Comparison of ENCODE assay signal across 8 cellular contexts in the genomic region with DNA sequence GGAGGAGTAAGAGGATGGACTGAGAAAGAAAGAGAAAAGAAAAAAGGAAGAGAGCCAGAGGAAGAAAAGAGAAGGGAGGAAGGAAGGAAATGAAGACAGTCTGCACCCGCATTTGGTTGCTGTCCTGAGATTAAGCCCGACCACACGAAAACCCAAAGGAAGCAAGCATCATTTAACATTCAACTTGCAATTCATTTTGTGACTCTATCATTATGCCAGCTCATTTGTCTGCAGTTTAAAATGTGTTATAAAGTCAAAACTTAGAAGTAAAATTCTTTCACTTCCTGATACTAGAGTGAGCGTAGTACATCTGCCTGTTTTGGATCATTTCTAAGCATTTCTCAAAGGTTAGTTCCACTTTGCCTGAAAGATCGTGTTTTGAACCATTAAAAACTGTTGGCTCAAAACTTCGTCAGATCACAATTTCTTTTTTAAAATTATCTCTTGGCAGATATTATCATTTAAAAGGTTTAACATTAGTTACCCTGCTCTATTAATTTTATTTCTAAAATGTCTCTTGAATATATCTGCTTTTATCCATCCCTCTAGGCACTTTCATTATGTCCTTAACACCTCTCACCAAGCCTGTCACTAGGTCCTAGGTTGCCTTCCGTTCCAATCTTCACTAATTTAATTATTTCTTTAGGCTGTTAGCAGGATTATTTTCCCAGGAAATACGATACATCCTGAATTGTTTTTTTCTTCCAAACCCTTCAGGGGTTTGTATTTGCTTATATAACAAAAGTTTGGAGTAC.
DNase-seq lines count a peak whose midpoint lies in the region; ATAC-seq lines count a peak whose summit lies in the region.

No MANE protein-coding gene starts in this region.

- peak; percentile 6 for DNase-seq in stimulated activated CD4-positive, alpha-beta T cell treated with anti-CD3 and anti-CD28 coated beads, Interleukin-1b, Interleukin-23, amount 100 ng/mL, for 48 hours
- no peak for DNase-seq in stimulated activated CD4-positive, alpha-beta T cell treated with anti-CD3 and anti-CD28 coated beads, Interleukin-2, amount 100 ng/mL, for 24 hours
- DNase-seq in T-helper 17 cell (no peak), NCI-H1930 (lab: John Stamatoyannopoulos, UW) (no peak), NCI-H1436 treated with DMSO at 0.1 percent for 48 hours (lab: John Stamatoyannopoulos, UW) (no peak), NCI-H2107 treated with DMSO at 0.1 percent for 48 hours (lab: John Stamatoyannopoulos, UW; ENCODE audit: unreplicated experiment) (no peak)

- H3K36me3 Mint-ChIP-seq in T-helper 17 cell (ENCODE audit: low read depth) = no peaks in the 10 kb centered on the region
- H3K36me3 Mint-ChIP-seq in stimulated activated memory B cell treated with anti-CD40 and anti-IgM and Interleukin-4, amounts not matched to agents 10 μg/mL and 1 μg/mL and 100 μg/mL, for 72 hours = no peaks in the 10 kb centered on the region

- no peaks in the 10 kb centered on the region for H3K9me3 ChIP-seq in T-helper 17 cell (ENCODE audit: control insufficient read depth, low read length, poor library complexity, severe bottlenecking)

- H3K27ac Mint-ChIP-seq in T-helper 17 cell = peak overlapping the region; percentile 53
- H3K27ac Mint-ChIP-seq in stimulated activated memory B cell treated with anti-CD40 and anti-IgM and Interleukin-4, amounts not matched to agents 10 μg/mL and 1 μg/mL and 100 μg/mL, for 72 hours = peak overlapping the region; percentile 76

- peak overlapping the region; percentile 84 for H3K4me3 Mint-ChIP-seq in T-helper 17 cell
- H3K4me3 Mint-ChIP-seq in stimulated activated memory B cell treated with anti-CD40 and anti-IgM and Interleukin-4, amounts not matched to agents 10 μg/mL and 1 μg/mL and 100 μg/mL, for 72 hours = peak overlapping the region; percentile 74

- H3K27me3 Mint-ChIP-seq in T-helper 17 cell = peaks cover 10% of the 10 kb centered on the region
- H3K27me3 Mint-ChIP-seq in stimulated activated memory B cell treated with anti-CD40 and anti-IgM and Interleukin-4, amounts not matched to agents 10 μg/mL and 1 μg/mL and 100 μg/mL, for 72 hours = no peaks in the 10 kb centered on the region

- H3K9me3 Mint-ChIP-seq in stimulated activated memory B cell treated with anti-CD40 and anti-IgM and Interleukin-4, amounts not matched to agents 10 μg/mL and 1 μg/mL and 100 μg/mL, for 72 hours = no peaks in the 10 kb centered on the region

- ATAC-seq in HG02981 (IDR thresholded peaks at IDR 0.05; ENCODE audit: unreplicated experiment) (peak; percentile 79), T-helper 17 cell (peak; percentile 64)
- peak; percentile 90 for ATAC-seq in stimulated activated memory B cell treated with anti-CD40 and anti-IgM and Interleukin-4, amounts not matched to agents 10 μg/mL and 1 μg/mL and 100 μg/mL, for 72 hours

- peaks cover 19% of the 10 kb centered on the region for H3K4me1 Mint-ChIP-seq in T-helper 17 cell
- peaks cover 50% of the 10 kb centered on the region for H3K4me1 Mint-ChIP-seq in stimulated activated memory B cell treated with anti-CD40 and anti-IgM and Interleukin-4, amounts not matched to agents 10 μg/mL and 1 μg/mL and 100 μg/mL, for 72 hours
